ENCODE assay signal across 11 cellular contexts in the genomic region with DNA sequence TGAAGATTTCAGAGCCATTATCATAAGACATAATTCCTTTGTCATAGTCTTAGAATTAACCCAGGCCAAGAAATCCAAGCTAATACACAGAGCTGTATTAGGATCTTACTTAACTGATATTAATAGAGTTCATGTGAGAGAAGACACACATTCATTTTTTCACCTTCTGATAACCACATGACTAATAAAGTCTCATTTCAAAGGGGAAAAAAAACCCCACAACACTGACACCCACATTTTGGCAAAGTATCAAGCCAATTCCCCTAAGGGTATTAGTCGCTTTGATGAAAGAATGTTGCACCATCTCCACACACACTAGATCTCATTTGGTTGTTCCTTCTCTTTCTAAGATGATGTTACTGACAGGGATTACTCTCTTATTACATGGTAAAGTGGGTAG.
"Had no signal": no experiment of that assay in that cellular context is flagged by ENCODE, and none has a peak within 500 bp of the region (broad histone marks: within the 10 kb centered on the region; RNA-seq: fewer than 3 reads in every experiment).

No MANE protein-coding gene starts in this region.

- H3K4me3 ChIP-seq: gastrocnemius medialis, sigmoid colon, upper lobe of right lung had no signal

- H3K36me3 ChIP-seq: gastrocnemius medialis, sigmoid colon, upper lobe of right lung had no signal

- H3K9me3 ChIP-seq: gastrocnemius medialis, sigmoid colon, upper lobe of right lung had no signal

- ATAC-seq: activated CD4-positive, CD25-positive, alpha-beta regulatory T cell treated with anti-CD3 and anti-CD28 coated beads, Interleukin-2, amount 50 U/mL, for 24 hours; activated T-cell treated with anti-CD3 and anti-CD28 coated beads, Interleukin-2, amount 50 U/mL, for 4 hours; gastrocnemius medialis; left ventricle myocardium superior; upper lobe of right lung had no signal

- H3K4me1 ChIP-seq: sigmoid colon, upper lobe of right lung had no signal

- DNase-seq: activated CD4-positive, alpha-beta T cell treated with anti-CD3 and anti-CD28 coated beads, Interleukin-2, amount 50 U/mL, for 4 hours; activated gamma-delta T cell; activated T-cell treated with anti-CD3 and anti-CD28 coated beads, Interleukin-2, amount 50 U/mL, for 4 hours; gastrocnemius medialis; islet precursor cell; left ventricle myocardium superior; sigmoid colon; stimulated activated CD4-positive, alpha-beta T cell treated with anti-CD3 and anti-CD28 coated beads, Interleukin-4, amount 100 ng/mL, for 1 hour; T-helper 2 cell; upper lobe of right lung had no signal

- H3K27ac ChIP-seq: gastrocnemius medialis, sigmoid colon, upper lobe of right lung had no signal

- H3K27me3 ChIP-seq: gastrocnemius medialis, sigmoid colon, upper lobe of right lung had no signal
